Comparison of ENCODE assay signal across 1 cellular context in the genomic region with DNA sequence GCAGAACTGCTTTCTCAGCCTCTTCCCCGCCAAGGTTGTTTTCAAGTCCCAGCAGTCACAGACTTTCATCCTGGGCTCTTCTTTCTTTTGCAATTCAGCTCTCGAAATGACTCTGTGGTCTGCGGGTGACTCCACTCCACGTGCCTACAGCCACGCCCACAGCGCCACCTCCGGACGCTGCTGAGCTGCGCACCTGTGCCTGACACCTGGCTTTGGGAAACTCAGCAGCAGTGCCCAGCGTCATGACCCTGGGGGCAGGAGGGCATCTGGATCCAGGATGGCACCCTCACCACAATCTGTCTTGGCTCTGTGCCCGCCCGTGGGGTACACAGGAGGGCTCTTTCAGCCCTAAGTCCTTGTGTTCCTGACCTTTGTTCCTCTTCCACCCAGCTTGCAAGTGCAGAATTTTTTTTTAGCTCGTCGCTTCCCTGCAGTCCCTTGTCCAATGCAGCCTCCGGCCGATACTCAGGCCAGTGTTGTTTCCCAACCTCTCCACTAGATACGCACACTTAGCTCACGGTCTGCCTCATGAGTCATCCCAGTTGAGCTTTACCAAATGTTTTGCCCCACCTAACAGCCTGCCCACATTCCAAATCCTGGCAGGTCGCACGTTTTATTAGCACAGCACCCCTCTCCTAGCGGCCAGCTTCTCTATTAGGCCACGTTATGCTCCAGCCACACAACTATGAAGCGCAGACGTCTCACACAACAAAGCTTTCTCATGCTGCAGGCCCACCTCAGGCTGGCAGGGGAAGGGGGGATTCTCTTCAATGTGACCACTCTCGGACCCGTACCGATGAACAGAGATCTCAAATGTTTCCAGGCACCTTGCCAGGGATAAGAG.
TF ChIP-seq lines count a peak whose summit lies in the region.

No MANE protein-coding gene starts in this region.

TF ChIP-seq in HepG2, 621 proteins besides CTCF, POLR2A, EP300 and RAD21 (continued from another document and continues in another):
- TF ChIP-seq ZNF383 (CRISPR knock-in tag; IDR thresholded peaks at IDR 0.05; ENCODE audit: borderline replicate concordance) (no peak), MAZ (IDR thresholded peaks at IDR 0.05; ENCODE audit: borderline replicate concordance, low read depth, low read length) (no peak), MAZ (CRISPR knock-in tag; IDR thresholded peaks at IDR 0.05; ENCODE audit: low read depth) (peak; percentile 57), ISL2 (CRISPR knock-in tag; IDR thresholded peaks at IDR 0.05) (peak; percentile 55; the same call in 1 of the 2 replicates), ZNF570 (CRISPR knock-in tag; IDR thresholded peaks at IDR 0.05; ENCODE audit: borderline replicate concordance) (no peak), RFX5 (IDR thresholded peaks at IDR 0.05; ENCODE audit: low read depth, low read length) (no peak), NFYC (CRISPR knock-in tag; IDR thresholded peaks at IDR 0.05) (no peak), MZF1 (CRISPR knock-in tag; IDR thresholded peaks at IDR 0.05; ENCODE audit: borderline replicate concordance) (no peak), ZNF841 (CRISPR knock-in tag; IDR thresholded peaks at IDR 0.05; ENCODE audit: borderline replicate concordance) (no peak), MBD4 (IDR thresholded peaks at IDR 0.05; ENCODE audit: borderline replicate concordance, low read length) (no peak), NR2C2 (CRISPR knock-in tag; IDR thresholded peaks at IDR 0.05; ENCODE audit: borderline replicate concordance) (no peak), AGO2 (optimal IDR thresholded peaks at IDR 0.05; ENCODE audit: low read depth, low read length) (peak; percentile 77), SMYD3 (CRISPR knock-in tag; IDR thresholded peaks at IDR 0.05) (no peak), GPN1 (CRISPR knock-in tag; IDR thresholded peaks at IDR 0.05; ENCODE audit: borderline replicate concordance) (no peak), GATA4 (IDR thresholded peaks at IDR 0.05; ENCODE audit: borderline replicate concordance, low read depth) (no peak), FOXC1 (CRISPR knock-in tag; IDR thresholded peaks at IDR 0.05; ENCODE audit: borderline replicate concordance) (no peak; the same call in 1 of the 2 replicates), ZNF773 (CRISPR knock-in tag; IDR thresholded peaks at IDR 0.05; ENCODE audit: borderline replicate concordance) (no peak), WIZ (CRISPR knock-in tag; IDR thresholded peaks at IDR 0.05) (no peak), SP4 (CRISPR knock-in tag; IDR thresholded peaks at IDR 0.05) (no peak), ZNF749 (CRISPR knock-in tag; IDR thresholded peaks at IDR 0.05; ENCODE audit: borderline replicate concordance) (peak; percentile 84; the same call in 1 of the 2 replicates), ZNF543 (CRISPR knock-in tag; IDR thresholded peaks at IDR 0.05) (peak; percentile 68; the same call in 1 of the 2 replicates), JARID2 (CRISPR knock-in tag; IDR thresholded peaks at IDR 0.05; ENCODE audit: insufficient replicate concordance) (no peak), PITX1 (CRISPR knock-in tag; IDR thresholded peaks at IDR 0.05) (peak; percentile 56; the same call in 1 of the 2 replicates), JUND (CRISPR knock-in tag; IDR thresholded peaks at IDR 0.05) (peak; percentile 90), ZNF12 (CRISPR knock-in tag; IDR thresholded peaks at IDR 0.05) (no peak), ATRX (CRISPR knock-in tag; IDR thresholded peaks at IDR 0.05; ENCODE audit: borderline replicate concordance) (no peak)
- TF ChIP-seq, protein P1, sequence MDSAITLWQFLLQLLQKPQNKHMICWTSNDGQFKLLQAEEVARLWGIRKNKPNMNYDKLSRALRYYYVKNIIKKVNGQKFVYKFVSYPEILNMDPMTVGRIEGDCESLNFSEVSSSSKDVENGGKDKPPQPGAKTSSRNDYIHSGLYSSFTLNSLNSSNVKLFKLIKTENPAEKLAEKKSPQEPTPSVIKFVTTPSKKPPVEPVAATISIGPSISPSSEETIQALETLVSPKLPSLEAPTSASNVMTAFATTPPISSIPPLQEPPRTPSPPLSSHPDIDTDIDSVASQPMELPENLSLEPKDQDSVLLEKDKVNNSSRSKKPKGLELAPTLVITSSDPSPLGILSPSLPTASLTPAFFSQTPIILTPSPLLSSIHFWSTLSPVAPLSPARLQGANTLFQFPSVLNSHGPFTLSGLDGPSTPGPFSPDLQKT (CRISPR knock-in tag; IDR thresholded peaks at IDR 0.05; ENCODE audit: borderline replicate concordance): no peak
- TF ChIP-seq, protein P2, sequence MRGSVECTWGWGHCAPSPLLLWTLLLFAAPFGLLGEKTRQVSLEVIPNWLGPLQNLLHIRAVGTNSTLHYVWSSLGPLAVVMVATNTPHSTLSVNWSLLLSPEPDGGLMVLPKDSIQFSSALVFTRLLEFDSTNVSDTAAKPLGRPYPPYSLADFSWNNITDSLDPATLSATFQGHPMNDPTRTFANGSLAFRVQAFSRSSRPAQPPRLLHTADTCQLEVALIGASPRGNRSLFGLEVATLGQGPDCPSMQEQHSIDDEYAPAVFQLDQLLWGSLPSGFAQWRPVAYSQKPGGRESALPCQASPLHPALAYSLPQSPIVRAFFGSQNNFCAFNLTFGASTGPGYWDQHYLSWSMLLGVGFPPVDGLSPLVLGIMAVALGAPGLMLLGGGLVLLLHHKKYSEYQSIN (CRISPR knock-in tag; IDR thresholded peaks at IDR 0.05; ENCODE audit: borderline replicate concordance): no peak
- TF ChIP-seq, protein P3, sequence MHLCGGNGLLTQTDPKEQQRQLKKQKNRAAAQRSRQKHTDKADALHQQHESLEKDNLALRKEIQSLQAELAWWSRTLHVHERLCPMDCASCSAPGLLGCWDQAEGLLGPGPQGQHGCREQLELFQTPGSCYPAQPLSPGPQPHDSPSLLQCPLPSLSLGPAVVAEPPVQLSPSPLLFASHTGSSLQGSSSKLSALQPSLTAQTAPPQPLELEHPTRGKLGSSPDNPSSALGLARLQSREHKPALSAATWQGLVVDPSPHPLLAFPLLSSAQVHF (CRISPR knock-in tag; IDR thresholded peaks at IDR 0.05): no peak; the same call in 1 of the 2 replicates
- TF ChIP-seq, protein P4, sequence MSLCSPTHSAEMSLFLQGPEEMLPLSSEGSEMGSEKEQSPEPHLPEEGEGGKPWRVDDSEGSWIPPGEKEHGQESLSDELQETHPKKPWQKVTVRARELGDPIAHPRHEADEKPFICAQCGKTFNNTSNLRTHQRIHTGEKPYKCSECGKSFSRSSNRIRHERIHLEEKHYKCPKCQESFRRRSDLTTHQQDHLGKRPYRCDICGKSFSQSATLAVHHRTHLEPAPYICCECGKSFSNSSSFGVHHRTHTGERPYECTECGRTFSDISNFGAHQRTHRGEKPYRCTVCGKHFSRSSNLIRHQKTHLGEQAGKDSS (CRISPR knock-in tag; IDR thresholded peaks at IDR 0.05; ENCODE audit: borderline replicate concordance, low read depth): peak; percentile 53; the same call in 1 of the 2 replicates
- TF ChIP-seq, protein P5, sequence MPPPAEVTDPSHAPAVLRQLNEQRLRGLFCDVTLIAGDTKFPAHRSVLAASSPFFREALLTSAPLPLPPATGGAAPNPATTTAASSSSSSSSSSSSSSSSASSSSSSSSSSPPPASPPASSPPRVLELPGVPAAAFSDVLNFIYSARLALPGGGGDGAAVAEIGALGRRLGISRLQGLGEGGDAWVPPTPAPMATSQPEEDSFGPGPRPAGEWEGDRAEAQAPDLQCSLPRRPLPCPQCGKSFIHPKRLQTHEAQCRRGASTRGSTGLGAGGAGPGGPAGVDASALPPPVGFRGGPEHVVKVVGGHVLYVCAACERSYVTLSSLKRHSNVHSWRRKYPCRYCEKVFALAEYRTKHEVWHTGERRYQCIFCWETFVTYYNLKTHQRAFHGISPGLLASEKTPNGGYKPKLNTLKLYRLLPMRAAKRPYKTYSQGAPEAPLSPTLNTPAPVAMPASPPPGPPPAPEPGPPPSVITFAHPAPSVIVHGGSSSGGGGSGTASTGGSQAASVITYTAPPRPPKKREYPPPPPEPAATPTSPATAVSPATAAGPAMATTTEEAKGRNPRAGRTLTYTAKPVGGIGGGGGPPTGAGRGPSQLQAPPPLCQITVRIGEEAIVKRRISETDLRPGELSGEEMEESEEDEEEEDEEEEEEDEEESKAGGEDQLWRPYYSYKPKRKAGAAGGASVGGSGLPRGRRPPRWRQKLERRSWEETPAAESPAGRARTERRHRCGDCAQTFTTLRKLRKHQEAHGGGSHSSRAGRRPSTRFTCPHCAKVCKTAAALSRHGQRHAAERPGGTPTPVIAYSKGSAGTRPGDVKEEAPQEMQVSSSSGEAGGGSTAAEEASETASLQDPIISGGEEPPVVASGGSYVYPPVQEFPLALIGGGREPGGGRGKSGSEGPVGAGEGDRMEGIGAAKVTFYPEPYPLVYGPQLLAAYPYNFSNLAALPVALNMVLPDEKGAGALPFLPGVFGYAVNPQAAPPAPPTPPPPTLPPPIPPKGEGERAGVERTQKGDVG (CRISPR knock-in tag; IDR thresholded peaks at IDR 0.05; ENCODE audit: borderline replicate concordance): 0 out of 2 replicates have a peak, but pooled peaks have one; percentile 71
- TF ChIP-seq, protein P6, sequence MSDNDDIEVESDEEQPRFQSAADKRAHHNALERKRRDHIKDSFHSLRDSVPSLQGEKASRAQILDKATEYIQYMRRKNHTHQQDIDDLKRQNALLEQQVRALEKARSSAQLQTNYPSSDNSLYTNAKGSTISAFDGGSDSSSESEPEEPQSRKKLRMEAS (IDR thresholded peaks at IDR 0.05): peak; percentile 99
- TF ChIP-seq, protein P7, sequence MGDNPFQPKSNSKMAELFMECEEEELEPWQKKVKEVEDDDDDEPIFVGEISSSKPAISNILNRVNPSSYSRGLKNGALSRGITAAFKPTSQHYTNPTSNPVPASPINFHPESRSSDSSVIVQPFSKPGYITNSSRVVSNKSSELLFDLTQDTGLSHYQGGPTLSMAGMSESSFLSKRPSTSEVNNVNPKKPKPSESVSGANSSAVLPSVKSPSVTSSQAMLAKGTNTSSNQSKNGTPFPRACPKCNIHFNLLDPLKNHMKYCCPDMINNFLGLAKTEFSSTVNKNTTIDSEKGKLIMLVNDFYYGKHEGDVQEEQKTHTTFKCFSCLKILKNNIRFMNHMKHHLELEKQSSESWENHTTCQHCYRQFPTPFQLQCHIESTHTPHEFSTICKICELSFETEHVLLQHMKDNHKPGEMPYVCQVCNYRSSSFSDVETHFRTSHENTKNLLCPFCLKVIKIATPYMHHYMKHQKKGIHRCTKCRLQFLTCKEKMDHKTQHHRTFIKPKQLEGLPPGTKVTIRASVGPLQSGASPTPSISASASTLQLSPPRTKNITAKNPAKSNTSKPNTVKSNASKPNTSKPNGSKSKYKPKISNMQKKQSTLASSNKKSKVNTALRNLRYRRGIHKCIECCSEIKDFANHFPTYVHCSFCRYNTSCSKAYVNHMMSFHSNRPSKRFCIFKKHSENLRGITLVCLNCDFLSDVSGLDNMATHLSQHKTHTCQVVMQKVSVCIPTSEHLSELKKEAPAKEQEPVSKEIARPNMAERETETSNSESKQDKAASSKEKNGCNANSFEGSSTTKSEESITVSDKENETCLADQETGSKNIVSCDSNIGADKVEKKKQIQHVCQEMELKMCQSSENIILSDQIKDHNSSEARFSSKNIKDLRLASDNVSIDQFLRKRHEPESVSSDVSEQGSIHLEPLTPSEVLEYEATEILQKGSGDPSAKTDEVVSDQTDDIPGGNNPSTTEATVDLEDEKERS (CRISPR knock-in tag; IDR thresholded peaks at IDR 0.05): peak; percentile 25; the same call in 1 of the 2 replicates
- TF ChIP-seq, protein P8, sequence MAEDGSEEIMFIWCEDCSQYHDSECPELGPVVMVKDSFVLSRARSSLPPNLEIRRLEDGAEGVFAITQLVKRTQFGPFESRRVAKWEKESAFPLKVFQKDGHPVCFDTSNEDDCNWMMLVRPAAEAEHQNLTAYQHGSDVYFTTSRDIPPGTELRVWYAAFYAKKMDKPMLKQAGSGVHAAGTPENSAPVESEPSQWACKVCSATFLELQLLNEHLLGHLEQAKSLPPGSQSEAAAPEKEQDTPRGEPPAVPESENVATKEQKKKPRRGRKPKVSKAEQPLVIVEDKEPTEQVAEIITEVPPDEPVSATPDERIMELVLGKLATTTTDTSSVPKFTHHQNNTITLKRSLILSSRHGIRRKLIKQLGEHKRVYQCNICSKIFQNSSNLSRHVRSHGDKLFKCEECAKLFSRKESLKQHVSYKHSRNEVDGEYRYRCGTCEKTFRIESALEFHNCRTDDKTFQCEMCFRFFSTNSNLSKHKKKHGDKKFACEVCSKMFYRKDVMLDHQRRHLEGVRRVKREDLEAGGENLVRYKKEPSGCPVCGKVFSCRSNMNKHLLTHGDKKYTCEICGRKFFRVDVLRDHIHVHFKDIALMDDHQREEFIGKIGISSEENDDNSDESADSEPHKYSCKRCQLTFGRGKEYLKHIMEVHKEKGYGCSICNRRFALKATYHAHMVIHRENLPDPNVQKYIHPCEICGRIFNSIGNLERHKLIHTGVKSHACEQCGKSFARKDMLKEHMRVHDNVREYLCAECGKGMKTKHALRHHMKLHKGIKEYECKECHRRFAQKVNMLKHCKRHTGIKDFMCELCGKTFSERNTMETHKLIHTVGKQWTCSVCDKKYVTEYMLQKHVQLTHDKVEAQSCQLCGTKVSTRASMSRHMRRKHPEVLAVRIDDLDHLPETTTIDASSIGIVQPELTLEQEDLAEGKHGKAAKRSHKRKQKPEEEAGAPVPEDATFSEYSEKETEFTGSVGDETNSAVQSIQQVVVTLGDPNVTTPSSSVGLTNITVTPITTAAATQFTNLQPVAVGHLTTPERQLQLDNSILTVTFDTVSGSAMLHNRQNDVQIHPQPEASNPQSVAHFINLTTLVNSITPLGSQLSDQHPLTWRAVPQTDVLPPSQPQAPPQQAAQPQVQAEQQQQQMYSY (CRISPR knock-in tag; IDR thresholded peaks at IDR 0.05): no peak
- TF ChIP-seq, protein P9, sequence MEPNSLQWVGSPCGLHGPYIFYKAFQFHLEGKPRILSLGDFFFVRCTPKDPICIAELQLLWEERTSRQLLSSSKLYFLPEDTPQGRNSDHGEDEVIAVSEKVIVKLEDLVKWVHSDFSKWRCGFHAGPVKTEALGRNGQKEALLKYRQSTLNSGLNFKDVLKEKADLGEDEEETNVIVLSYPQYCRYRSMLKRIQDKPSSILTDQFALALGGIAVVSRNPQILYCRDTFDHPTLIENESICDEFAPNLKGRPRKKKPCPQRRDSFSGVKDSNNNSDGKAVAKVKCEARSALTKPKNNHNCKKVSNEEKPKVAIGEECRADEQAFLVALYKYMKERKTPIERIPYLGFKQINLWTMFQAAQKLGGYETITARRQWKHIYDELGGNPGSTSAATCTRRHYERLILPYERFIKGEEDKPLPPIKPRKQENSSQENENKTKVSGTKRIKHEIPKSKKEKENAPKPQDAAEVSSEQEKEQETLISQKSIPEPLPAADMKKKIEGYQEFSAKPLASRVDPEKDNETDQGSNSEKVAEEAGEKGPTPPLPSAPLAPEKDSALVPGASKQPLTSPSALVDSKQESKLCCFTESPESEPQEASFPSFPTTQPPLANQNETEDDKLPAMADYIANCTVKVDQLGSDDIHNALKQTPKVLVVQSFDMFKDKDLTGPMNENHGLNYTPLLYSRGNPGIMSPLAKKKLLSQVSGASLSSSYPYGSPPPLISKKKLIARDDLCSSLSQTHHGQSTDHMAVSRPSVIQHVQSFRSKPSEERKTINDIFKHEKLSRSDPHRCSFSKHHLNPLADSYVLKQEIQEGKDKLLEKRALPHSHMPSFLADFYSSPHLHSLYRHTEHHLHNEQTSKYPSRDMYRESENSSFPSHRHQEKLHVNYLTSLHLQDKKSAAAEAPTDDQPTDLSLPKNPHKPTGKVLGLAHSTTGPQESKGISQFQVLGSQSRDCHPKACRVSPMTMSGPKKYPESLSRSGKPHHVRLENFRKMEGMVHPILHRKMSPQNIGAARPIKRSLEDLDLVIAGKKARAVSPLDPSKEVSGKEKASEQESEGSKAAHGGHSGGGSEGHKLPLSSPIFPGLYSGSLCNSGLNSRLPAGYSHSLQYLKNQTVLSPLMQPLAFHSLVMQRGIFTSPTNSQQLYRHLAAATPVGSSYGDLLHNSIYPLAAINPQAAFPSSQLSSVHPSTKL (CRISPR knock-in tag; IDR thresholded peaks at IDR 0.05): peak; percentile 61
